ENCODE assay signal across 21 cellular contexts in genomic region chr2:10190737-10191532, GRCh38.
A peak's percentile ranks its signal among the peaks of the same experiment; 100 is the strongest.
DNase-seq lines count a peak whose midpoint lies in the region; ATAC-seq and TF ChIP-seq lines count a peak whose summit lies in the region.
"Had no signal": no experiment of that assay in that cellular context is flagged by ENCODE, and none has a peak within 500 bp of the region (broad histone marks: within the 10 kb centered on the region; RNA-seq: fewer than 3 reads in every experiment).

No MANE protein-coding gene starts in this region.

- H3K36me3 ChIP-seq in neuronal stem cell (replicated peaks in 1 of 2; ENCODE audit: control insufficient read depth in 2 of 2, insufficient read depth in 2 of 2, low read length in 2 of 2) = peaks cover 4 to 14% of the 10 kb centered on the region in 2 donors
- H3K36me3 ChIP-seq in aorta (ENCODE audit: control insufficient read depth in 1 of 2, insufficient read depth in 2 of 2, low read length in 1 of 2) = no peaks in the 10 kb centered on the region

- no peak overlapping the region for H3K4me3 ChIP-seq in neuronal stem cell (ENCODE audit: low read length in 2 of 2)
- no peak overlapping the region for H3K4me3 ChIP-seq in aorta (ENCODE audit: low read length in 2 of 2)

- H3K27ac ChIP-seq in neuronal stem cell (replicated peaks; ENCODE audit: low read length) (no peak overlapping the region), aorta (ENCODE audit: low read depth in 1 of 2, low read length in 2 of 2) (no peak overlapping the region)
- H3K27ac ChIP-seq: RWPE1 had no signal

- peak overlapping the region; percentile 14 for H2BK5ac ChIP-seq in neuronal stem cell (ENCODE audit: low read length)

- H2BK120ac ChIP-seq in neuronal stem cell (ENCODE audit: low read depth, low read length) = no peak overlapping the region

- H3K27me3 ChIP-seq in neuronal stem cell (ENCODE audit: control insufficient read depth in 3 of 3, insufficient read depth in 3 of 3, low read depth in 1 of 3, low read length in 3 of 3) (no peaks in the 10 kb centered on the region), aorta (ENCODE audit: control insufficient read depth in 1 of 2, insufficient read depth in 2 of 2, low read length in 1 of 2) (no peaks in the 10 kb centered on the region)

- no peaks in the 10 kb centered on the region for H3K36me3 Mint-ChIP-seq in chondrocyte (ENCODE audit: low read depth)
- H3K36me3 Mint-ChIP-seq: CD8-positive, alpha-beta memory T cell had no signal

- no peak overlapping the region for H3K14ac ChIP-seq in neuronal stem cell (ENCODE audit: low read length)

- no peak overlapping the region for H2BK12ac ChIP-seq in neuronal stem cell (ENCODE audit: low read length)

- H3K4me3 Mint-ChIP-seq in stimulated activated naive CD8-positive, alpha-beta T cell treated with anti-CD3 and anti-CD28 coated beads, Interleukin-15, amount 100 ng/mL, for 72 hours = no peak overlapping the region
- H3K4me3 Mint-ChIP-seq in chondrocyte (ENCODE audit: unreplicated experiment) = no peak overlapping the region
- H3K4me3 Mint-ChIP-seq: CD8-positive, alpha-beta memory T cell had no signal

- no peak for ATAC-seq in stimulated activated naive CD8-positive, alpha-beta T cell treated with anti-CD3 and anti-CD28 coated beads, Interleukin-15, amount 100 ng/mL, for 72 hours
- no peak for ATAC-seq in stimulated activated naive CD8-positive, alpha-beta T cell treated with anti-CD3 and anti-CD28 coated beads, Interleukin-15, Interleukin-2, amounts not matched to agents 100 U/mL and 50 U/mL, for 24 hours
- ATAC-seq in aorta (ENCODE audit: low FRiP score) = no peak
- ATAC-seq: HepG2, PC-3 had no signal

- no peak overlapping the region for H3K9ac ChIP-seq in neuronal stem cell (ENCODE audit: low read depth, low read length, poor library complexity)

- no peak overlapping the region for H3K4me2 ChIP-seq in neuronal stem cell (ENCODE audit: insufficient read depth, low read length, poor library complexity, severe bottlenecking)

- peak overlapping the region; percentile 68 for H2AK5ac ChIP-seq in neuronal stem cell (ENCODE audit: low read depth, low read length)

- TF ChIP-seq CTCF in chondrocyte (IDR thresholded peaks at IDR 0.05) = no peak

- no peak overlapping the region for H2AFZ ChIP-seq in neuronal stem cell (ENCODE audit: low read length)

- peaks cover 12 to 15% of the 10 kb centered on the region in 2 donors for H3K9me3 Mint-ChIP-seq in stimulated activated naive CD8-positive, alpha-beta T cell treated with anti-CD3 and anti-CD28 coated beads, Interleukin-15, amount 100 ng/mL, for 72 hours
- H3K9me3 Mint-ChIP-seq in chondrocyte (ENCODE audit: low read depth) = peaks cover 6% of the 10 kb centered on the region
- H3K9me3 Mint-ChIP-seq: CD8-positive, alpha-beta memory T cell had no signal

- no peaks in the 10 kb centered on the region for H3K27me3 Mint-ChIP-seq in stimulated activated naive CD8-positive, alpha-beta T cell treated with anti-CD3 and anti-CD28 coated beads, Interleukin-15, amount 100 ng/mL, for 72 hours
- no peaks in the 10 kb centered on the region for H3K27me3 Mint-ChIP-seq in chondrocyte (ENCODE audit: low read depth)
- H3K27me3 Mint-ChIP-seq: CD8-positive, alpha-beta memory T cell had no signal

- H3K79me1 ChIP-seq in neuronal stem cell (ENCODE audit: low read depth, low read length) = peaks cover 6% of the 10 kb centered on the region

- H3K4me1 ChIP-seq in neuronal stem cell (ENCODE audit: control insufficient read depth in 2 of 2, insufficient read depth in 1 of 2, low read depth in 1 of 2, low read length in 2 of 2) = peaks cover 3% of the 10 kb centered on the region in 2 donors
- H3K4me1 ChIP-seq in aorta (ENCODE audit: control insufficient read depth in 1 of 2, insufficient read depth in 2 of 2, low read length in 2 of 2) = no peaks in the 10 kb centered on the region

- H3K4me1 Mint-ChIP-seq in stimulated activated naive CD8-positive, alpha-beta T cell treated with anti-CD3 and anti-CD28 coated beads, Interleukin-15, amount 100 ng/mL, for 72 hours = peaks cover 5% of the 10 kb centered on the region
- H3K4me1 Mint-ChIP-seq in chondrocyte (ENCODE audit: low read depth) = peaks cover 3% of the 10 kb centered on the region
- H3K4me1 Mint-ChIP-seq: CD8-positive, alpha-beta memory T cell had no signal

- H3K27ac Mint-ChIP-seq in stimulated activated naive CD8-positive, alpha-beta T cell treated with anti-CD3 and anti-CD28 coated beads, Interleukin-15, amount 100 ng/mL, for 72 hours = peak overlapping the region; percentile 72 to 92
- H3K27ac Mint-ChIP-seq in chondrocyte (ENCODE audit: unreplicated experiment) = no peak overlapping the region

- intact Hi-C loops in aorta (cut with DNase I) = no loop called here

- no peak overlapping the region for H4K8ac ChIP-seq in neuronal stem cell (ENCODE audit: low read depth, low read length)

- no peaks in the 10 kb centered on the region for H3K9me3 ChIP-seq in neuronal stem cell (replicated peaks in 1 of 2; ENCODE audit: control insufficient read depth in 2 of 2, insufficient read depth in 1 of 2, low read depth in 1 of 2, low read length in 2 of 2)
- no peaks in the 10 kb centered on the region for H3K9me3 ChIP-seq in aorta (ENCODE audit: control insufficient read depth, low read length)

- no CpG with 5 or more reads among the region's 10 CpGs for WGBS in neuronal stem cell (ENCODE audit: extremely low coverage in 2 of 2, insufficient read length in 2 of 2, insufficient replicate concordance in 1 of 2), 2 donors
- 86 to 93% methylated on average over 10 of the region's 10 CpGs for WGBS in aorta, 2 donors

- no peak overlapping the region for H3K18ac ChIP-seq in neuronal stem cell (ENCODE audit: low read length)

- H2BK15ac ChIP-seq in neuronal stem cell (ENCODE audit: low read length) = no peak overlapping the region

- DNase-seq in stimulated activated naive CD8-positive, alpha-beta T cell treated with anti-CD3 and anti-CD28 coated beads, Interleukin-15, amount 100 ng/mL, for 72 hours = no peak
- no peak for DNase-seq in stimulated activated naive CD8-positive, alpha-beta T cell treated with anti-CD3 and anti-CD28 coated beads, Interleukin-15, Interleukin-2, amounts not matched to agents 100 U/mL and 50 U/mL, for 24 hours
- peak; percentile 48 for DNase-seq in chondrocyte (ENCODE audit: low spot score)
- no peak for DNase-seq in neuronal stem cell (ENCODE audit: low spot score)
- DNase-seq in aorta = no peak
- no peak for DNase-seq in foreskin melanocyte
- no peak for DNase-seq in OCI-M1 (lab: John Stamatoyannopoulos, UW)
- no peak for DNase-seq in germinal center (ENCODE audit: low spot score)
- DNase-seq: C1 segment of cervical spinal cord; CD8-positive, alpha-beta memory T cell; KBM-7; MV-4-11; NCI-H1417; NCI-H187; NCI-H2227 treated with DMSO at 0.1 percent for 48 hours; NCI-H510A treated with DMSO at 0.1 percent for 48 hours; NCI-H774; PC-3; SIG-M5 had no signal

- H3K23ac ChIP-seq in neuronal stem cell (ENCODE audit: low read depth, low read length, poor library complexity) = peak overlapping the region; percentile 11

- H4K91ac ChIP-seq in neuronal stem cell (ENCODE audit: low read depth, low read length, poor library complexity) = no peak overlapping the region

- no peak overlapping the region for H3K4ac ChIP-seq in neuronal stem cell (ENCODE audit: low read length)
